In genomic region chr19:43764684-43765083, GRCh38 we compare ENCODE assay signal across 13 cellular contexts. TPM values are rescaled to one million over a fixed set of nuclear protein-coding genes. Genes with fewer than 3 reads are reported as not detected.
DNase-seq lines count a peak whose midpoint lies in the region; ATAC-seq and TF ChIP-seq lines count a peak whose summit lies in the region.
"Not testable (repeated sequence)": the region's sequence is repeated elsewhere in the genome, so short reads cannot be mapped to it uniquely, and the experiment has no call there.
"Had no signal": no experiment of that assay in that cellular context is flagged by ENCODE, and none has a peak within 500 bp of the region (broad histone marks: within the 10 kb centered on the region; RNA-seq: fewer than 3 reads in every experiment).

No MANE protein-coding gene starts in this region.

- not testable (repeated sequence) for TF ChIP-seq CTCF in HFFc6 (IDR thresholded peaks at IDR 0.05); SU-DHL-6 (IDR thresholded peaks at IDR 0.05; ENCODE audit: insufficient read depth, low read length, poor library complexity, severe bottlenecking); chondrocyte (IDR thresholded peaks at IDR 0.05)

- not testable (repeated sequence) for DNase-seq in HFFc6; activated T-helper 2 cell treated with anti-CD3 and anti-CD28 coated beads, Interferon-gamma antibody, Interleukin-2, Interleukin-4, amounts not matched to agents 10 μg/mL and 5 μg/mL and 100 μg/mL, durations not matched to agents 14 hours and 24 hours and 36 hours (ENCODE audit: low spot score); Right ventricle myocardium inferior (ENCODE audit: missing footprints); naive thymus-derived CD4-positive, alpha-beta T cell; stimulated activated naive CD8-positive, alpha-beta T cell treated with anti-CD3 and anti-CD28 coated beads, Interleukin-15, amount 100 ng/mL, for 72 hours
- peak; percentile 20 for DNase-seq in chondrocyte (ENCODE audit: low spot score)

- H3K27ac Mint-ChIP-seq in HFFc6 (peak overlapping the region; percentile 98), chondrocyte (ENCODE audit: unreplicated experiment) (peak overlapping the region; percentile 95)
- peak overlapping the region; percentile 74 for H3K27ac Mint-ChIP-seq in activated T-helper 2 cell treated with anti-CD3 and anti-CD28 coated beads, Interferon-gamma antibody, Interleukin-2, Interleukin-4, amounts not matched to agents 10 μg/mL and 5 μg/mL and 100 μg/mL, durations not matched to agents 14 hours and 24 hours and 36 hours
- peak overlapping the region; percentile 78 to 94 (median 88) for H3K27ac Mint-ChIP-seq in naive thymus-derived CD4-positive, alpha-beta T cell
- H3K27ac Mint-ChIP-seq in stimulated activated naive CD8-positive, alpha-beta T cell treated with anti-CD3 and anti-CD28 coated beads, Interleukin-15, amount 100 ng/mL, for 72 hours = peak overlapping the region; percentile 77 to 90

- not testable (repeated sequence) for H3K9me2 ChIP-seq in SU-DHL-6 (replicated peaks; ENCODE audit: insufficient read depth, low read length)

- not testable (repeated sequence) for H4K20me1 ChIP-seq in BLaER1 treated with 17β-estradiol and CSF1 and Interleukin-3, amounts not matched to agents 10 nM and 100 nM; SU-DHL-6 (ENCODE audit: low read depth, low read length)

- peak overlapping the region; percentile 56 to 90 (median 85); a peak in 21 of 22 replicates for H3K27ac ChIP-seq in BLaER1 treated with 17β-estradiol and CSF1 and Interleukin-3, amounts not matched to agents 10 nM and 100 nM
- peak overlapping the region; percentile 99 for H3K27ac ChIP-seq in SU-DHL-6 (ENCODE audit: low read depth, low read length)
- H3K27ac ChIP-seq in naive thymus-derived CD4-positive, alpha-beta T cell (ENCODE audit: low read depth, low read length) = peak overlapping the region; percentile 45

- POLR2A ChIA-PET in naive thymus-derived CD4-positive, alpha-beta T cell (lab: Charles Lee) = interaction anchor here (1.3 to 11.8 kb wide), 4 partner anchors 10 to 20 kb away, joined by 6 to 100 read pairs (median 19); partner anchors contain the start of genes KCNN4 and SMG9

- H3K27me3 Mint-ChIP-seq in HFFc6 (ENCODE audit: insufficient read depth); activated T-helper 2 cell treated with anti-CD3 and anti-CD28 coated beads, Interferon-gamma antibody, Interleukin-2, Interleukin-4, amounts not matched to agents 10 μg/mL and 5 μg/mL and 100 μg/mL, durations not matched to agents 14 hours and 24 hours and 36 hours (ENCODE audit: low read depth); chondrocyte (ENCODE audit: low read depth); naive thymus-derived CD4-positive, alpha-beta T cell; stimulated activated naive CD8-positive, alpha-beta T cell treated with anti-CD3 and anti-CD28 coated beads, Interleukin-15, amount 100 ng/mL, for 72 hours: not testable (repeated sequence)

- not testable (repeated sequence) for H2AFZ ChIP-seq in SU-DHL-6 (ENCODE audit: low read depth, low read length, severe bottlenecking)

- not testable (repeated sequence) for H3K36me3 Mint-ChIP-seq in HFFc6 (ENCODE audit: low read depth); chondrocyte (ENCODE audit: low read depth)
- H3K36me3 Mint-ChIP-seq in activated T-helper 2 cell treated with anti-CD3 and anti-CD28 coated beads, Interferon-gamma antibody, Interleukin-2, Interleukin-4, amounts not matched to agents 10 μg/mL and 5 μg/mL and 100 μg/mL, durations not matched to agents 14 hours and 24 hours and 36 hours (ENCODE audit: low read depth) = peaks cover 74% of the 10 kb centered on the region
- peaks cover 0 to 32% (median 4%) of the 10 kb centered on the region in 5 donors for H3K36me3 Mint-ChIP-seq in naive thymus-derived CD4-positive, alpha-beta T cell

- H3K4me1 Mint-ChIP-seq in HFFc6 (ENCODE audit: low read depth) (peaks cover 69% of the 10 kb centered on the region), chondrocyte (ENCODE audit: low read depth) (peaks cover 55% of the 10 kb centered on the region)
- H3K4me1 Mint-ChIP-seq in activated T-helper 2 cell treated with anti-CD3 and anti-CD28 coated beads, Interferon-gamma antibody, Interleukin-2, Interleukin-4, amounts not matched to agents 10 μg/mL and 5 μg/mL and 100 μg/mL, durations not matched to agents 14 hours and 24 hours and 36 hours (ENCODE audit: low read depth) = peaks cover 63% of the 10 kb centered on the region
- H3K4me1 Mint-ChIP-seq in naive thymus-derived CD4-positive, alpha-beta T cell = peaks cover 32 to 68% (median 40%) of the 10 kb centered on the region in 7 donors
- H3K4me1 Mint-ChIP-seq in stimulated activated naive CD8-positive, alpha-beta T cell treated with anti-CD3 and anti-CD28 coated beads, Interleukin-15, amount 100 ng/mL, for 72 hours = peaks cover 83% of the 10 kb centered on the region

- intact Hi-C loops in activated T-helper 2 cell treated with anti-CD3 and anti-CD28 coated beads, Interferon-gamma antibody, Interleukin-2, Interleukin-4, amounts not matched to agents 10 μg/mL and 5 μg/mL and 100 μg/mL, durations not matched to agents 14 hours and 24 hours and 36 hours (cut with micrococcal nuclease) = loop anchor here (1.0 kb wide), 4 partner anchors 10 to 96 kb away; partner anchors contain the start of gene SMG9
- intact Hi-C loops in Right ventricle myocardium inferior (cut with DNase I) = not testable (repeated sequence)
- intact Hi-C loops in naive thymus-derived CD4-positive, alpha-beta T cell (cut with micrococcal nuclease) = loop anchor here (1.0 kb wide), 4 partner anchors 10 to 96 kb away; partner anchors contain the start of genes SMG9 (in 2 of the 2) and KCNN4 (in 1 of the 2)

- H3K9me3 Mint-ChIP-seq in HFFc6; activated T-helper 2 cell treated with anti-CD3 and anti-CD28 coated beads, Interferon-gamma antibody, Interleukin-2, Interleukin-4, amounts not matched to agents 10 μg/mL and 5 μg/mL and 100 μg/mL, durations not matched to agents 14 hours and 24 hours and 36 hours; chondrocyte (ENCODE audit: low read depth); naive thymus-derived CD4-positive, alpha-beta T cell; stimulated activated naive CD8-positive, alpha-beta T cell treated with anti-CD3 and anti-CD28 coated beads, Interleukin-15, amount 100 ng/mL, for 72 hours: not testable (repeated sequence)

- H3K36me3 ChIP-seq in BLaER1 treated with 17β-estradiol and CSF1 and Interleukin-3, amounts not matched to agents 10 nM and 100 nM = peaks cover 29 to 37% (median 31%) of the 10 kb centered on the region in 11 experiments; a peak in 21 of 22 replicates
- H3K36me3 ChIP-seq in SU-DHL-6 (ENCODE audit: low read length) = not testable (repeated sequence)
- peaks cover 0 to 24% (median 0%) of the 10 kb centered on the region in 3 experiments for H3K36me3 ChIP-seq in naive thymus-derived CD4-positive, alpha-beta T cell (ENCODE audit: control insufficient read depth in 2 of 3, insufficient read depth in 3 of 3, low read length in 3 of 3)

- H3K9me3 ChIP-seq in BLaER1 treated with 17β-estradiol and CSF1 and Interleukin-3, amounts not matched to agents 10 nM and 100 nM (replicated peaks in 1 of 11); SU-DHL-6 (ENCODE audit: insufficient read depth, low read length); naive thymus-derived CD4-positive, alpha-beta T cell (ENCODE audit: control insufficient read depth in 2 of 3, low read length in 3 of 3): not testable (repeated sequence)

- peak overlapping the region in 2 of 10 experiments; percentile 17 to 42; a peak in 2 of 20 replicates for H3K4me3 ChIP-seq in BLaER1 treated with 17β-estradiol and CSF1 and Interleukin-3, amounts not matched to agents 10 nM and 100 nM
- H3K4me3 ChIP-seq in SU-DHL-6 (ENCODE audit: insufficient read depth, low read length, poor library complexity, severe bottlenecking); naive thymus-derived CD4-positive, alpha-beta T cell (ENCODE audit: low read length): not testable (repeated sequence)

- peak; percentile 21 for ATAC-seq in Right ventricle myocardium inferior
- not testable (repeated sequence) for ATAC-seq in naive thymus-derived CD4-positive, alpha-beta T cell; stimulated activated naive CD8-positive, alpha-beta T cell treated with anti-CD3 and anti-CD28 coated beads, Interleukin-15, amount 100 ng/mL, for 72 hours

- H3K4me1 ChIP-seq in BLaER1 treated with 17β-estradiol and CSF1 and Interleukin-3, amounts not matched to agents 10 nM and 100 nM = peaks cover 43 to 99% (median 76%) of the 10 kb centered on the region in 10 experiments
- H3K4me1 ChIP-seq in naive thymus-derived CD4-positive, alpha-beta T cell (ENCODE audit: control insufficient read depth in 2 of 2, insufficient read depth in 2 of 2, low read length in 2 of 2) = peaks cover 23 to 32% of the 10 kb centered on the region in 2 donors

- H3K4me2 ChIP-seq in BLaER1 treated with 17β-estradiol and CSF1 and Interleukin-3, amounts not matched to agents 10 nM and 100 nM = peak overlapping the region; percentile 74 to 97 (median 91)
- H3K4me2 ChIP-seq in SU-DHL-6 (ENCODE audit: low read depth, low read length, poor library complexity, severe bottlenecking) = not testable (repeated sequence)

- peak overlapping the region; percentile 75 for H3K4me3 Mint-ChIP-seq in HFFc6
- peak overlapping the region; percentile 19 for H3K4me3 Mint-ChIP-seq in activated T-helper 2 cell treated with anti-CD3 and anti-CD28 coated beads, Interferon-gamma antibody, Interleukin-2, Interleukin-4, amounts not matched to agents 10 μg/mL and 5 μg/mL and 100 μg/mL, durations not matched to agents 14 hours and 24 hours and 36 hours (ENCODE audit: low read depth)
- H3K4me3 Mint-ChIP-seq in chondrocyte (ENCODE audit: unreplicated experiment) = not testable (repeated sequence)
- H3K4me3 Mint-ChIP-seq in naive thymus-derived CD4-positive, alpha-beta T cell = peak overlapping the region in 8 of 10 donors; percentile 32 to 80 (median 64)
- peak overlapping the region; percentile 63 to 72 for H3K4me3 Mint-ChIP-seq in stimulated activated naive CD8-positive, alpha-beta T cell treated with anti-CD3 and anti-CD28 coated beads, Interleukin-15, amount 100 ng/mL, for 72 hours

- H3K9ac ChIP-seq in BLaER1 treated with 17β-estradiol and CSF1 and Interleukin-3, amounts not matched to agents 10 nM and 100 nM = peak overlapping the region; percentile 58 to 81 (median 73); a peak in 20 of 22 replicates
- H3K9ac ChIP-seq in SU-DHL-6 (ENCODE audit: low read length) = peak overlapping the region; percentile 69

- CTCF ChIA-PET in naive thymus-derived CD4-positive, alpha-beta T cell (lab: Charles Lee) = interaction anchor here (0.6 to 2.7 kb wide), 4 partner anchors 14 to 115 kb away, joined by 3 to 11 read pairs (median 6); no protein-coding TSS in a partner anchor

- H3F3A ChIP-seq in SU-DHL-6 (ENCODE audit: insufficient read depth) = peaks cover 24% of the 10 kb centered on the region

- not testable (repeated sequence) for H3K79me2 ChIP-seq in SU-DHL-6 (ENCODE audit: insufficient read depth, low read length)

- H3K27me3 ChIP-seq in BLaER1 treated with 17β-estradiol and CSF1 and Interleukin-3, amounts not matched to agents 10 nM and 100 nM; SU-DHL-6 (ENCODE audit: low read length); naive thymus-derived CD4-positive, alpha-beta T cell (ENCODE audit: control insufficient read depth in 2 of 2, insufficient read depth in 2 of 2, low read length in 2 of 2): not testable (repeated sequence)

RNA-seq across cellular contexts. Expression of gene SMG9, which starts 9.9 kb away (rescaled TPM):
- total RNA-seq in HFFc6 (2021; fragmentation: NEBNext Ultra II Directional; extraction: Animal tissue kit (Norgen Biotek cat#: 25700)) = 10 to 100 TPM; 29.8 to 39.4 (median 32.0) TPM
- total RNA-seq in activated T-helper 2 cell treated with anti-CD3 and anti-CD28 coated beads, Interferon-gamma antibody, Interleukin-2, Interleukin-4, amounts not matched to agents 10 μg/mL and 5 μg/mL and 100 μg/mL, durations not matched to agents 14 hours and 24 hours and 36 hours = 69.1 and 73.1 TPM in 2 replicates
- total RNA-seq in chondrocyte (46.9 to 55.4 TPM (median 47.2 TPM) in 3 replicates), Right ventricle myocardium inferior (15.7 TPM)
- total RNA-seq in naive thymus-derived CD4-positive, alpha-beta T cell = 10 to 100 TPM; 48.5 to 75.9 (median 53.9) TPM
- 1 to 10 TPM; 7.9 to 9.8 TPM for polyA plus RNA-seq in naive thymus-derived CD4-positive, alpha-beta T cell

RNA-seq across cellular contexts. Expression of gene KCNN4, which starts 16.1 kb away (rescaled TPM):
- 1 to 10 TPM in 2 of 6 experiments, under 1 TPM in 4; 0.53 to 3.1 (median 0.81) TPM for total RNA-seq in HFFc6 (2021; fragmentation: NEBNext Ultra II Directional; extraction: Animal tissue kit (Norgen Biotek cat#: 25700))
- total RNA-seq in activated T-helper 2 cell treated with anti-CD3 and anti-CD28 coated beads, Interferon-gamma antibody, Interleukin-2, Interleukin-4, amounts not matched to agents 10 μg/mL and 5 μg/mL and 100 μg/mL, durations not matched to agents 14 hours and 24 hours and 36 hours = 98.0 and 98.7 TPM in 2 replicates
- total RNA-seq in chondrocyte (2.3 to 3.3 TPM (median 2.9 TPM) in 3 replicates), Right ventricle myocardium inferior (0.41 TPM)
- total RNA-seq in naive thymus-derived CD4-positive, alpha-beta T cell = 10 to 100 TPM; 12.8 to 53.4 (median 18.8) TPM
- 10 to 100 TPM in 1 of 2 donors, 1 to 10 TPM in 1; 8.1 to 16.0 TPM for polyA plus RNA-seq in naive thymus-derived CD4-positive, alpha-beta T cell

RNA-seq across cellular contexts. Expression of gene LYPD5, which starts 37.6 kb away (rescaled TPM):
- under 1 TPM in 5 of 6 experiments, not detected in 1; 0.11 to 0.81 (median 0.34) TPM for total RNA-seq in HFFc6 (2021; fragmentation: NEBNext Ultra II Directional; extraction: Animal tissue kit (Norgen Biotek cat#: 25700))
- total RNA-seq in activated T-helper 2 cell treated with anti-CD3 and anti-CD28 coated beads, Interferon-gamma antibody, Interleukin-2, Interleukin-4, amounts not matched to agents 10 μg/mL and 5 μg/mL and 100 μg/mL, durations not matched to agents 14 hours and 24 hours and 36 hours = 0.14 and 0.41 TPM in 2 replicates
- total RNA-seq in chondrocyte (not detected in 3 replicates), Right ventricle myocardium inferior (0.92 TPM)
- total RNA-seq in naive thymus-derived CD4-positive, alpha-beta T cell = under 1 TPM in 4 of 5 experiments, not detected in 1; 0.19 to 0.89 (median 0.61) TPM
- under 1 TPM; 0.28 to 0.34 TPM for polyA plus RNA-seq in naive thymus-derived CD4-positive, alpha-beta T cell
- total RNA-seq: LHCN-M2 had no signal

RNA-seq across cellular contexts. Expression of gene IRGC, which starts 48.8 kb away (rescaled TPM):
- total RNA-seq in HFFc6 (2021; fragmentation: NEBNext Ultra II Directional; extraction: Animal tissue kit (Norgen Biotek cat#: 25700)) = not detected
- total RNA-seq in activated T-helper 2 cell treated with anti-CD3 and anti-CD28 coated beads, Interferon-gamma antibody, Interleukin-2, Interleukin-4, amounts not matched to agents 10 μg/mL and 5 μg/mL and 100 μg/mL, durations not matched to agents 14 hours and 24 hours and 36 hours = not detected in 2 replicates
- total RNA-seq in chondrocyte = not detected in 3 replicates
- not detected for total RNA-seq in Right ventricle myocardium inferior
- total RNA-seq in naive thymus-derived CD4-positive, alpha-beta T cell = not detected
- polyA plus RNA-seq in naive thymus-derived CD4-positive, alpha-beta T cell = not detected
- total RNA-seq: H4; left colon; LHCN-M2; T-helper 2 cell treated with Interferon-gamma antibody and Interleukin-4, amounts not matched to agents 100 ng/mL and 5 ng/mL, for 36 hours; upper lobe of left lung had no signal

Comparison
In these comparisons a context has a peak if more than half of its experiments do, and no peak if none do; other contexts are left out.
1. H3K27ac ChIP-seq: peak in every context shown above with its lines; median percentile 99 in SU-DHL-6; 85 in BLaER1 treated with 17β-estradiol and CSF1 and Interleukin-3, amounts not matched to agents 10 nM and 100 nM; 45 in naive thymus-derived CD4-positive, alpha-beta T cell.